ENCODE assay signal across 8 cellular contexts in genomic region chr14:50530794-50531193, GRCh38. TPM values are rescaled to one million over a fixed set of nuclear protein-coding genes. Genes with fewer than 3 reads are reported as not detected.
DNase-seq lines count a peak whose midpoint lies in the region; ATAC-seq, FAIRE-seq and TF ChIP-seq lines count a peak whose summit lies in the region.

No MANE protein-coding gene starts in this region.

- peaks cover 4% of the 10 kb centered on the region for H3K9me1 ChIP-seq in keratinocyte (ENCODE audit: control insufficient read depth, extremely low read depth, insufficient read depth, low read length)

- CTCF ChIA-PET in activated CD8-positive, alpha-beta T cell treated with anti-CD3 and anti-CD28 coated beads, Interleukin-2, amount 10 ng/mL, durations not matched to agents 7 days and 5 days (lab: Charles Lee): interaction anchor here (1.5 to 3.0 kb wide), 6 partner anchors 8 to 219 kb away, joined by 3 to 31 read pairs (median 8); partner anchors contain the start of genes DMAC2L and L2HGDH

- H4K20me1 ChIP-seq in keratinocyte (ENCODE audit: control insufficient read depth, extremely low read depth, insufficient read depth, low read length): no peaks in the 10 kb centered on the region

- DNase-seq in T-helper 1 cell (no peak), keratinocyte (ENCODE audit: low read depth, low spot score) (no peak), OCI-M1 (lab: John Stamatoyannopoulos, UW) (no peak), AG08395 (ENCODE audit: low spot score) (no peak)
- no peak for DNase-seq in activated CD8-positive, alpha-beta T cell treated with anti-CD3 and anti-CD28 coated beads, Interleukin-2, amount 10 ng/mL, durations not matched to agents 7 days and 5 days
- DNase-seq in activated CD4-positive, alpha-beta T cell treated with anti-CD3 and anti-CD28 coated beads for 4 hours: no peak

- peak; percentile 59 for FAIRE-seq in keratinocyte (lab: Jason Lieb, UNC)

- TF ChIP-seq CTCF in keratinocyte (optimal IDR thresholded peaks at IDR 0.05 in 1 of 3, IDR thresholded peaks at IDR 0.05 in 1 of 3, conservative IDR thresholded peaks at IDR 0.05 in 1 of 3; ENCODE audit: extremely low read depth in 1 of 3, insufficient read depth in 2 of 3, low read length in 3 of 3): no peak

- no peak overlapping the region for H2AFZ ChIP-seq in keratinocyte (ENCODE audit: control insufficient read depth, low read length)

- H3K9ac ChIP-seq in keratinocyte (ENCODE audit: control insufficient read depth, extremely low read depth, insufficient read depth, low read length) (peak overlapping the region; percentile 93), subcutaneous abdominal adipose tissue (ENCODE audit: low read length in 5 of 5) (peak overlapping the region; percentile 50 to 93 (median 87))

- POLR2A ChIA-PET in activated CD8-positive, alpha-beta T cell treated with anti-CD3 and anti-CD28 coated beads, Interleukin-2, amount 10 ng/mL, durations not matched to agents 7 days and 5 days (lab: Charles Lee): interaction anchor here (1.2 kb wide), 1 partner anchor 168 kb away, joined by 3 read pairs; no protein-coding TSS in a partner anchor

- H3K4me1 ChIP-seq in keratinocyte (ENCODE audit: control insufficient read depth, extremely low read depth, insufficient read depth, low read length) (peaks cover 40% of the 10 kb centered on the region), subcutaneous abdominal adipose tissue (ENCODE audit: control insufficient read depth in 5 of 5, insufficient read depth in 5 of 5, low read length in 5 of 5) (peaks cover 6 to 37% (median 27%) of the 10 kb centered on the region in 5 donors)

- H3K27me3 Mint-ChIP-seq in T-helper 1 cell treated with Interleukin-12 subunit alpha and Interleukin-12 subunit beta and Interleukin-4 antibody, amounts not matched to agents 30 μg/mL and 1 μg/mL, for 36 hours (ENCODE audit: low read depth): peaks cover 16% of the 10 kb centered on the region
- H3K27me3 Mint-ChIP-seq in activated CD8-positive, alpha-beta T cell treated with anti-CD3 and anti-CD28 coated beads, Interleukin-2, amount 10 ng/mL, durations not matched to agents 7 days and 5 days (ENCODE audit: low read depth): no peaks in the 10 kb centered on the region

- H3K36me3 Mint-ChIP-seq in T-helper 1 cell treated with Interleukin-12 subunit alpha and Interleukin-12 subunit beta and Interleukin-4 antibody, amounts not matched to agents 30 μg/mL and 1 μg/mL, for 36 hours (ENCODE audit: low read depth): peaks cover 2% of the 10 kb centered on the region
- H3K36me3 Mint-ChIP-seq in activated CD8-positive, alpha-beta T cell treated with anti-CD3 and anti-CD28 coated beads, Interleukin-2, amount 10 ng/mL, durations not matched to agents 7 days and 5 days (ENCODE audit: low read depth): peaks cover 8% of the 10 kb centered on the region

- peaks cover 60% of the 10 kb centered on the region for H3K79me2 ChIP-seq in keratinocyte (ENCODE audit: control insufficient read depth, insufficient read depth, low read length)

- dilution Hi-C loops in keratinocyte (cut with MboI; ENCODE audit: extremely low pct_ligation_motif_present, low sequenced_read_pairs): no loop called here

- H3K27ac Mint-ChIP-seq in T-helper 1 cell treated with Interleukin-12 subunit alpha and Interleukin-12 subunit beta and Interleukin-4 antibody, amounts not matched to agents 30 μg/mL and 1 μg/mL, for 36 hours: no peak overlapping the region
- no peak overlapping the region for H3K27ac Mint-ChIP-seq in activated CD8-positive, alpha-beta T cell treated with anti-CD3 and anti-CD28 coated beads, Interleukin-2, amount 10 ng/mL, durations not matched to agents 7 days and 5 days

- ATAC-seq in activated CD8-positive, alpha-beta T cell treated with anti-CD3 and anti-CD28 coated beads, Interleukin-2, amount 10 ng/mL, durations not matched to agents 7 days and 5 days: no peak

- H3K9me3 ChIP-seq in keratinocyte (ENCODE audit: control insufficient read depth, low read depth, low read length) (no peaks in the 10 kb centered on the region), subcutaneous abdominal adipose tissue (ENCODE audit: control insufficient read depth in 5 of 5, low read length in 5 of 5) (no peaks in the 10 kb centered on the region)

- H3K4me3 ChIP-seq in keratinocyte (ENCODE audit: control insufficient read depth in 2 of 3, extremely low read depth in 1 of 3, insufficient read depth in 2 of 3, low read depth in 1 of 3, low read length in 3 of 3): peak overlapping the region; percentile 65 to 95 (median 70)
- H3K4me3 ChIP-seq in subcutaneous abdominal adipose tissue (ENCODE audit: low read depth in 1 of 5, low read length in 5 of 5): peak overlapping the region; percentile 81 to 92 (median 86)

- no peaks in the 10 kb centered on the region for H3K27me3 ChIP-seq in keratinocyte (ENCODE audit: control insufficient read depth, extremely low read depth, insufficient read depth, low read length)
- H3K27me3 ChIP-seq in subcutaneous abdominal adipose tissue (ENCODE audit: control insufficient read depth in 5 of 5, insufficient read depth in 4 of 5, low read length in 5 of 5): no peaks in the 10 kb centered on the region

- H3K36me3 ChIP-seq in keratinocyte (ENCODE audit: control insufficient read depth in 2 of 2, extremely low read depth in 1 of 2, insufficient read depth in 2 of 2, low read length in 2 of 2) (peaks cover 0 to 5% of the 10 kb centered on the region in 2 experiments), subcutaneous abdominal adipose tissue (ENCODE audit: control insufficient read depth in 5 of 5, insufficient read depth in 5 of 5, low read length in 5 of 5) (no peaks in the 10 kb centered on the region)

- H3K4me2 ChIP-seq in keratinocyte (ENCODE audit: control insufficient read depth, extremely low read depth, insufficient read depth, low read depth, low read length): peak overlapping the region; percentile 89

- H3K4me3 Mint-ChIP-seq in T-helper 1 cell treated with Interleukin-12 subunit alpha and Interleukin-12 subunit beta and Interleukin-4 antibody, amounts not matched to agents 30 μg/mL and 1 μg/mL, for 36 hours: peak overlapping the region; percentile 91
- peak overlapping the region; percentile 91 for H3K4me3 Mint-ChIP-seq in activated CD8-positive, alpha-beta T cell treated with anti-CD3 and anti-CD28 coated beads, Interleukin-2, amount 10 ng/mL, durations not matched to agents 7 days and 5 days

- H3K27ac ChIP-seq in keratinocyte (ENCODE audit: control insufficient read depth, insufficient read depth, low read length) (peak overlapping the region; percentile 86), subcutaneous abdominal adipose tissue (ENCODE audit: low read depth, low read length) (peak overlapping the region; percentile 93)

- peaks cover 28% of the 10 kb centered on the region for H3K4me1 Mint-ChIP-seq in T-helper 1 cell treated with Interleukin-12 subunit alpha and Interleukin-12 subunit beta and Interleukin-4 antibody, amounts not matched to agents 30 μg/mL and 1 μg/mL, for 36 hours (ENCODE audit: low read depth)
- H3K4me1 Mint-ChIP-seq in activated CD8-positive, alpha-beta T cell treated with anti-CD3 and anti-CD28 coated beads, Interleukin-2, amount 10 ng/mL, durations not matched to agents 7 days and 5 days (ENCODE audit: low read depth): peaks cover 47% of the 10 kb centered on the region

- no peaks in the 10 kb centered on the region for H3K9me3 Mint-ChIP-seq in T-helper 1 cell treated with Interleukin-12 subunit alpha and Interleukin-12 subunit beta and Interleukin-4 antibody, amounts not matched to agents 30 μg/mL and 1 μg/mL, for 36 hours
- H3K9me3 Mint-ChIP-seq in activated CD8-positive, alpha-beta T cell treated with anti-CD3 and anti-CD28 coated beads, Interleukin-2, amount 10 ng/mL, durations not matched to agents 7 days and 5 days (ENCODE audit: insufficient read depth): no peaks in the 10 kb centered on the region

RNA-seq across cellular contexts. Expression of gene MAP4K5, which starts 1.6 kb away (rescaled TPM):
- total RNA-seq in activated CD8-positive, alpha-beta T cell treated with anti-CD3 and anti-CD28 coated beads, Interleukin-2, amount 10 ng/mL, durations not matched to agents 7 days and 5 days: 10 to 100 TPM; 28.3 to 28.6 TPM
- 15.8 to 25.8 TPM (median 19.0 TPM) in 3 replicates for polyA plus RNA-seq in keratinocyte
- 23.8 TPM for polyA plus RNA-seq in keratinocyte (2011; ENCODE audit: low read depth)
- polyA plus RNA-seq in keratinocyte (2011; cell fraction: cytosol; rRNA removed): 11.5 and 18.2 TPM in 2 replicates
- polyA plus RNA-seq in keratinocyte (2011; cell fraction: nucleus; rRNA removed): 23.4 and 29.2 TPM in 2 replicates
- 16.3 and 21.2 TPM in 2 replicates for polyA plus RNA-seq in keratinocyte (2012; ENCODE audit: low replicate concordance)
- 4.5 to 21.5 TPM (median 9.4 TPM) in 3 replicates for polyA minus RNA-seq in keratinocyte
- 20.3 TPM for polyA minus RNA-seq in keratinocyte (2011; cell fraction: cytosol; rRNA and poly(A)+ RNA removed)
- polyA minus RNA-seq in keratinocyte (2011; cell fraction: nucleus; rRNA and poly(A)+ RNA removed): 18.0 and 45.9 TPM in 2 replicates

RNA-seq across cellular contexts. Expression of gene ATL1, which starts 29.2 kb away (rescaled TPM):
- 1 to 10 TPM; 1.4 to 1.5 TPM for total RNA-seq in activated CD8-positive, alpha-beta T cell treated with anti-CD3 and anti-CD28 coated beads, Interleukin-2, amount 10 ng/mL, durations not matched to agents 7 days and 5 days
- polyA plus RNA-seq in keratinocyte: 3.6 to 6.8 TPM (median 4.0 TPM) in 3 replicates
- polyA plus RNA-seq in keratinocyte (2011; ENCODE audit: low read depth): 2.7 TPM
- 3.0 and 5.8 TPM in 2 replicates for polyA plus RNA-seq in keratinocyte (2011; cell fraction: cytosol; rRNA removed)
- 5.1 and 6.5 TPM in 2 replicates for polyA plus RNA-seq in keratinocyte (2011; cell fraction: nucleus; rRNA removed)
- 1.9 and 3.5 TPM in 2 replicates for polyA plus RNA-seq in keratinocyte (2012; ENCODE audit: low replicate concordance)
- polyA minus RNA-seq in keratinocyte: 0.23 to 6.4 TPM (median 2.5 TPM) in 3 replicates
- 2.3 TPM for polyA minus RNA-seq in keratinocyte (2011; cell fraction: cytosol; rRNA and poly(A)+ RNA removed)
- 3.7 and 5.5 TPM in 2 replicates for polyA minus RNA-seq in keratinocyte (2011; cell fraction: nucleus; rRNA and poly(A)+ RNA removed)
